In the genomic region with DNA sequence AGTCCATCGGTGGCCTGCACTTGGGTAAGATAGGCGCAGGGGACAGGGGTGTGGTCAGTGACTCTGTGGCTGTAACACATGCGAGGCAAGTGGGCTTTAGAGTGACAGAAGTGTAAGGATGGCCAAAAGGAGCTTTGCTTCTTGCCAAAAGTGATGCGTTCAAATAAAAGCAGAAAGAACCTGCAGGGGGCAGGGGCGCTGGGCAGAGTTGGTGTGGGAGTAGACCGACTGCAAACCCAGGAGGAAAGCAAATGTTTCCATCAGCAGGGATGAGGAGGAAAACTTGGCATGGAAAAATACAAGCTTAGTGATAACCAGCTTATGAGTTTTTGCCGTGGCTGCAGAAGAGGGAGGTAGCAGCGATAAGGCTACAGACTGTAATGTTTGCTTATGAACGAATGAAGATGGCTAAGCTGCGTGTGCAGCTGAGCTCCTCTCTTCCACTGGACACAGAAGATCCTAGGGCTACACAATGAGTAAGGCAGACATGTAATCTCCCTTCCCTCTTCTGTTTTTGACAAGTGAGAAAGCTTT, we compare ENCODE assay signal across 23 cellular contexts.
"Had no signal": no experiment of that assay in that cellular context is flagged by ENCODE, and none has a peak within 500 bp of the region (broad histone marks: within the 10 kb centered on the region; RNA-seq: fewer than 3 reads in every experiment).

No MANE protein-coding gene starts in this region.

- ATAC-seq: activated CD4-positive, CD25-positive, alpha-beta regulatory T cell treated with anti-CD3 and anti-CD28 coated beads, Interleukin-2, amount 50 U/mL, for 24 hours; activated CD8-positive, alpha-beta memory T cell treated with anti-CD3 and anti-CD28 coated beads, Interleukin-2, amount 10 ng/mL, durations not matched to agents 7 days and 5 days; body of pancreas; naive thymus-derived CD8-positive, alpha-beta T cell; pancreas; stimulated activated effector memory CD8-positive, alpha-beta T cell treated with anti-CD3 and anti-CD28 coated beads, Interleukin-12 subunit alpha, Interleukin-12 subunit beta, amount 100 ng/mL, for 72 hours; stimulated activated naive CD8-positive, alpha-beta T cell treated with anti-CD3 and anti-CD28 coated beads, Interleukin-15, amount 100 ng/mL, for 72 hours had no signal

- H3K4me3 ChIP-seq: body of pancreas, cardiac muscle cell, left ventricle myocardium inferior, pancreas, suprapubic skin, transverse colon, uterus had no signal

- FAIRE-seq: endometrium, pancreas had no signal

- H3K9me3 ChIP-seq: body of pancreas, left ventricle myocardium inferior, pancreas, suprapubic skin, transverse colon, uterus had no signal

- H3K4me1 ChIP-seq: body of pancreas, left ventricle myocardium inferior, pancreas, suprapubic skin, transverse colon, uterus had no signal

- H3K27ac ChIP-seq: body of pancreas, cardiac muscle cell, left ventricle myocardium inferior, pancreas, suprapubic skin, transverse colon had no signal

- DNase-seq: activated CD4-positive, alpha-beta memory T cell treated with anti-CD3 and anti-CD28 coated beads, Interleukin-2, amount 10 ng/mL, durations not matched to agents 7 days and 5 days; activated CD4-positive, alpha-beta T cell treated with anti-CD3 and anti-CD28 coated beads, Interleukin-2, amount 10 ng/mL, durations not matched to agents 24 days and 14 days; activated CD8-positive, alpha-beta memory T cell treated with anti-CD3 and anti-CD28 coated beads, Interleukin-2, amount 10 ng/mL, durations not matched to agents 7 days and 5 days; activated effector memory CD4-positive, alpha-beta T cell treated with anti-CD3 and anti-CD28 coated beads, Interleukin-2, amount 50 U/mL, for 16 hours; activated naive CD4-positive, alpha-beta T cell treated with anti-CD3 and anti-CD28 coated beads, Interleukin-2, amount 10 ng/mL, durations not matched to agents 7 days and 5 days; activated T-cell treated with anti-CD3 and anti-CD28 coated beads for 4 hours; body of pancreas; cortex of kidney; foreskin fibroblast; kidney glomerular epithelial cell; left ventricle myocardium inferior; naive thymus-derived CD8-positive, alpha-beta T cell; pancreas; right cardiac atrium; stimulated activated CD4-positive, alpha-beta T cell treated with anti-CD3 and anti-CD28 coated beads, Interleukin-1b, Interleukin-23, amount 100 ng/mL, for 48 hours; stimulated activated naive CD8-positive, alpha-beta T cell treated with anti-CD3 and anti-CD28 coated beads, Interleukin-15, amount 100 ng/mL, for 72 hours; transverse colon had no signal

- H3K36me3 ChIP-seq: cardiac muscle cell, left ventricle myocardium inferior, pancreas, suprapubic skin, transverse colon, uterus had no signal

- H3K27me3 ChIP-seq: body of pancreas, cardiac muscle cell, pancreas, suprapubic skin, transverse colon, uterus had no signal
